In genomic region chr11:6682936-6683861, GRCh38 we compare ENCODE assay signal across 1 cellular context.
TF ChIP-seq lines count a peak whose summit lies in the region.

TSS of gene MRPL17 (minus strand) at chr11:6683340. CDS start at chr11:6683296, 44 bp downstream.

TF ChIP-seq in GM12878, 131 proteins besides CTCF, POLR2A, EP300 and RAD21 (continued from another document and continues in another):
- TF ChIP-seq REST (IDR thresholded peaks at IDR 0.05; ENCODE audit: low read depth, low read length) (0 out of 2 replicates have a peak, but pooled peaks have one; percentile 10), FOXM1 (IDR thresholded peaks at IDR 0.05; ENCODE audit: low read depth, low read length) (0 out of 2 replicates have a peak, but pooled peaks have one; percentile 68), KAT2A (conservative IDR thresholded peaks at IDR 0.05; ENCODE audit: control insufficient read depth, low read depth, low read length) (no peak), TCF7 (IDR thresholded peaks at IDR 0.05; ENCODE audit: borderline replicate concordance) (no peak), CREB1 (IDR thresholded peaks at IDR 0.05; ENCODE audit: low read depth) (peak; percentile 62; the same call in 1 of the 2 replicates), PAX8 (IDR thresholded peaks at IDR 0.05) (no peak), MYC (IDR thresholded peaks at IDR 0.05; ENCODE audit: insufficient read depth, insufficient read length, insufficient replicate concordance, low read length, severe bottlenecking) (peak; percentile 93), ZNF207 (IDR thresholded peaks at IDR 0.05; ENCODE audit: borderline replicate concordance) (0 out of 2 replicates have a peak, but pooled peaks have one; percentile 55), SIX5 (IDR thresholded peaks at IDR 0.05; ENCODE audit: low read depth, low read length, severe bottlenecking) (no peak), EZH2 (IDR thresholded peaks at IDR 0.05; ENCODE audit: borderline replicate concordance, control insufficient read depth, low read depth, low read length) (no peak), TBL1XR1 (IDR thresholded peaks at IDR 0.05; ENCODE audit: low read depth, low read length) (peak; percentile 75), E4F1 (IDR thresholded peaks at IDR 0.05; ENCODE audit: borderline replicate concordance, partially characterized antibody) (peak; percentile 30), ZBED1 (IDR thresholded peaks at IDR 0.05; ENCODE audit: borderline replicate concordance) (peak; percentile 77; the same call in 1 of the 2 replicates), MLLT1 (IDR thresholded peaks at IDR 0.05) (peak; percentile 60), TCF3 (IDR thresholded peaks at IDR 0.05; ENCODE audit: borderline replicate concordance, insufficient read depth, low read depth, low read length) (no peak), BCL11A (IDR thresholded peaks at IDR 0.05; ENCODE audit: low read depth, low read length) (no peak), BMI1 (IDR thresholded peaks at IDR 0.05; ENCODE audit: borderline replicate concordance) (no peak), RELB (IDR thresholded peaks at IDR 0.05; ENCODE audit: low read depth) (peak; percentile 73; the same call in 1 of the 2 replicates), SMC3 (IDR thresholded peaks at IDR 0.05; ENCODE audit: borderline replicate concordance, low read length) (peak; percentile 91), STAT1 (conservative IDR thresholded peaks at IDR 0.05) (no peak; the same call in 1 of the 2 replicates), BRCA1 (IDR thresholded peaks at IDR 0.05; ENCODE audit: low read depth, low read length) (no peak), NR2C1 (IDR thresholded peaks at IDR 0.05) (no peak), NFXL1 (IDR thresholded peaks at IDR 0.05; ENCODE audit: borderline replicate concordance) (no peak), SP1 (IDR thresholded peaks at IDR 0.05; ENCODE audit: low read depth, low read length) (peak; percentile 19), ZNF592 (IDR thresholded peaks at IDR 0.05) (no peak), KLF5 (IDR thresholded peaks at IDR 0.05; ENCODE audit: partially characterized antibody) (no peak), ATF3 (IDR thresholded peaks at IDR 0.05; ENCODE audit: borderline replicate concordance, extremely low read depth, low read depth, low read length) (no peak), HDAC6 (IDR thresholded peaks at IDR 0.05; ENCODE audit: unreplicated experiment) (no peak), PML (IDR thresholded peaks at IDR 0.05; ENCODE audit: low read length) (peak; percentile 98), POLR2AphosphoS2 (IDR thresholded peaks at IDR 0.05; ENCODE audit: low read depth, low read length) (peak; percentile 94), USF1 (IDR thresholded peaks at IDR 0.05; ENCODE audit: borderline replicate concordance, extremely low read length, insufficient read depth, low read depth, low read length) (no peak), MXI1 (IDR thresholded peaks at IDR 0.05; ENCODE audit: low read depth, low read length) (peak; percentile 97), BCL3 (IDR thresholded peaks at IDR 0.05; ENCODE audit: borderline replicate concordance, insufficient read depth, low read depth, low read length, poor library complexity, severe bottlenecking) (peak; percentile 19), NR2C2 (IDR thresholded peaks at IDR 0.05; ENCODE audit: borderline replicate concordance, control insufficient read depth, insufficient read length, low read depth) (no peak), CEBPZ (IDR thresholded peaks at IDR 0.05; ENCODE audit: low read depth, low read length) (no peak)
